ENCODE assay signal across 17 cellular contexts in genomic region chr4:8906668-8906970, GRCh38. TPM values are rescaled to one million over a fixed set of nuclear protein-coding genes. Genes with fewer than 3 reads are reported as not detected.
DNase-seq lines count a peak whose midpoint lies in the region; ATAC-seq and TF ChIP-seq lines count a peak whose summit lies in the region.
"Had no signal": no experiment of that assay in that cellular context is flagged by ENCODE, and none has a peak within 500 bp of the region (broad histone marks: within the 10 kb centered on the region; RNA-seq: fewer than 3 reads in every experiment).

No MANE protein-coding gene starts in this region.

- peak; percentile 8 for DNase-seq in activated CD4-positive, CD25-positive, alpha-beta regulatory T cell treated with anti-CD3 and anti-CD28 coated beads, Interleukin-2, amount 50 U/mL, for 72 hours
- DNase-seq in 8988T: peak; percentile 3
- DNase-seq in chondrocyte (ENCODE audit: low spot score): peak; percentile 73
- DNase-seq in sciatic nerve (ENCODE audit: low spot score): peak; percentile 13
- no peak for DNase-seq in NCI-H146 treated with DMSO at 0.1 percent for 48 hours (lab: John Stamatoyannopoulos, UW; ENCODE audit: unreplicated experiment)
- no peak for DNase-seq in AG08395 (ENCODE audit: low spot score)
- DNase-seq: C1 segment of cervical spinal cord, DND-41, GM23248, NCI-H1105 treated with DMSO at 0.1 percent for 48 hours, NCI-H187 treated with DMSO at 0.1 percent for 48 hours, NCI-H526 treated with DMSO at 0.1 percent for 48 hours had no signal

- peaks cover 9% of the 10 kb centered on the region for H3K9me3 Mint-ChIP-seq in chondrocyte (ENCODE audit: low read depth)

- H3K4me1 Mint-ChIP-seq in chondrocyte (ENCODE audit: low read depth): peaks cover 8% of the 10 kb centered on the region

- no peak for ATAC-seq in activated CD4-positive, CD25-positive, alpha-beta regulatory T cell treated with anti-CD3 and anti-CD28 coated beads, Interleukin-2, amount 50 U/mL, for 24 hours
- ATAC-seq in sciatic nerve (no peak), HG02763 (IDR thresholded peaks at IDR 0.05; ENCODE audit: unreplicated experiment) (no peak)

- H3K27me3 Mint-ChIP-seq in chondrocyte (ENCODE audit: low read depth): peaks cover 14% of the 10 kb centered on the region

- peaks cover 1% of the 10 kb centered on the region for H3K36me3 Mint-ChIP-seq in chondrocyte (ENCODE audit: low read depth)

- no peak for TF ChIP-seq CTCF in chondrocyte (IDR thresholded peaks at IDR 0.05)

- H3K27ac Mint-ChIP-seq in chondrocyte (ENCODE audit: unreplicated experiment): no peak overlapping the region

- no peak overlapping the region for H3K4me3 Mint-ChIP-seq in chondrocyte (ENCODE audit: unreplicated experiment)

- intact Hi-C loops in sciatic nerve (cut with DNase I): no loop called here

RNA-seq across cellular contexts. Expression of gene HMX1, which starts 35.0 kb away (rescaled TPM):
- total RNA-seq in chondrocyte (3.7 TPM in 1 of 3 replicates, not detected in the others), sciatic nerve (not detected)
- total RNA-seq: A172, GM23248, OCI-LY7, RPMI7951 had no signal

Comparison
In these comparisons a context has a peak if more than half of its experiments do, and no peak if none do; other contexts are left out.
1. DNase-seq: peak in activated CD4-positive, CD25-positive, alpha-beta regulatory T cell treated with anti-CD3 and anti-CD28 coated beads, Interleukin-2, amount 50 U/mL, for 72 hours (single experiment), 8988T (single experiment), chondrocyte (single experiment) and sciatic nerve (single experiment); none in NCI-H146 treated with DMSO at 0.1 percent for 48 hours (single experiment) and AG08395 (single experiment).